ENCODE assay signal across 8 cellular contexts in the genomic region with DNA sequence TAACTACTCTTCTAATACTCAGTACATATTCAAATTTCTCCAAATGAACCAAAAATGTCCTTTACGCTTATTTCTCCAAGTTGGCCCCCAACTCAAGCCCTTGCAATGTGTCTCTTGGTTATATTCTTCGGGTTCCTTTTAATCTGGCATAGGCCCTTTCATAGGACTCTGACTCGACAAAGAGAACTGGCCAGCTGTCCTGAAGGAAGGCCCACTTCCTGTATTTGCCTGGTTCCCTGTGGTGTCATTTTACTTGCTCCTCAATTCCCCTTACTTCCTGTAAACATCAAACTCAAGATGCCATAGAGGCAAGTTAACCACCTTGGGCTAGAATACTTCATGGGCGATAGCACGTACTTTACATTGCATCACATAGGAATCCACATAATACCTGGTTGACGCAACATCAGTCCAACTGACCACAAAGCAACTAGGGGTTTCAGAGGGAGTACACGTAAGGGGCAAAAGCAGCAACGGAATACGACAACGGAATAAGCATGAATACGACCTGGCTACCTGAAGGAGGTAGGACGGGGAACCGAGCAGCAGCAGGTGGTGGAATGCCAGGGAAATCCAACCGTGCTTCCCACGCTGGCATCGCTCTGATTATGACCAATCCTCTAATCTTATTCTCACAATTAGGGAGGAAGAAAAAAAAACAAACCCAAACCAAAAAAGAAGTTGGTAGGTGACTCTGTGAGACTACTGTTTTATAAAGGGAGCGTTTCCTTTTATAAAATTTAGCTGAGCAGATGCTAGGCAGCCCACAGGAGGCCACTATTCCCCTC. TPM values are rescaled to one million over a fixed set of nuclear protein-coding genes. Genes with fewer than 3 reads are reported as not detected.
DNase-seq lines count a peak whose midpoint lies in the region; ATAC-seq, FAIRE-seq and TF ChIP-seq lines count a peak whose summit lies in the region.

No MANE protein-coding gene starts in this region.

- H3K9me3 Mint-ChIP-seq in activated naive CD4-positive, alpha-beta T cell treated with anti-CD3 and anti-CD28 coated beads for 36 hours, result peaks cover 10% of the 10 kb centered on the region
- peaks cover 4% of the 10 kb centered on the region for H3K9me3 Mint-ChIP-seq in astrocyte (ENCODE audit: unreplicated experiment)
- no peaks in the 10 kb centered on the region for H3K9me3 Mint-ChIP-seq in stimulated activated naive CD8-positive, alpha-beta T cell treated with anti-CD3 and anti-CD28 coated beads, Interleukin-15, Interleukin-2, amounts not matched to agents 100 ng/mL and 50 ng/mL, for 24 hours

- no peaks in the 10 kb centered on the region for H3K36me3 ChIP-seq in astrocyte (ENCODE audit: insufficient read depth, low read length)

- H3K27ac Mint-ChIP-seq in activated naive CD4-positive, alpha-beta T cell treated with anti-CD3 and anti-CD28 coated beads for 36 hours, result peak overlapping the region; percentile 92
- H3K27ac Mint-ChIP-seq in astrocyte (ENCODE audit: unreplicated experiment), result peak overlapping the region; percentile 56
- peak overlapping the region; percentile 82 for H3K27ac Mint-ChIP-seq in stimulated activated naive CD8-positive, alpha-beta T cell treated with anti-CD3 and anti-CD28 coated beads, Interleukin-15, Interleukin-2, amounts not matched to agents 100 ng/mL and 50 ng/mL, for 24 hours

- no peak for TF ChIP-seq CTCF in astrocyte (IDR thresholded peaks at IDR 0.05; ENCODE audit: insufficient read depth, low read depth, low read length)

- peaks cover 12% of the 10 kb centered on the region for H3K4me1 ChIP-seq in astrocyte (ENCODE audit: insufficient read depth, low read length)

- H3K9me3 ChIP-seq in astrocyte (ENCODE audit: insufficient read depth, low read depth, low read length), result peaks cover 13% of the 10 kb centered on the region

- peaks cover 34% of the 10 kb centered on the region for H3K4me1 Mint-ChIP-seq in activated naive CD4-positive, alpha-beta T cell treated with anti-CD3 and anti-CD28 coated beads for 36 hours (ENCODE audit: low read depth)
- H3K4me1 Mint-ChIP-seq in astrocyte (ENCODE audit: low read depth, unreplicated experiment), result peaks cover 6% of the 10 kb centered on the region
- H3K4me1 Mint-ChIP-seq in stimulated activated naive CD8-positive, alpha-beta T cell treated with anti-CD3 and anti-CD28 coated beads, Interleukin-15, Interleukin-2, amounts not matched to agents 100 ng/mL and 50 ng/mL, for 24 hours (ENCODE audit: low read depth), result peaks cover 46% of the 10 kb centered on the region

- no peaks in the 10 kb centered on the region for H3K27me3 ChIP-seq in astrocyte (ENCODE audit: insufficient read depth, low read length)

- no peak for FAIRE-seq in astrocyte (lab: Jason Lieb, UNC)

- peaks cover 35% of the 10 kb centered on the region for H4K20me1 ChIP-seq in astrocyte (ENCODE audit: insufficient read depth, low read length)

- peak overlapping the region; percentile 49 for H3K4me3 ChIP-seq in astrocyte (ENCODE audit: insufficient read depth, low read depth, low read length)

- no peak for ATAC-seq in HG02884 (IDR thresholded peaks at IDR 0.05; ENCODE audit: unreplicated experiment)

- H3K9ac ChIP-seq in astrocyte (ENCODE audit: low read length), result peak overlapping the region; percentile 73

- H3K27ac ChIP-seq in astrocyte (ENCODE audit: low read depth, low read length), result peak overlapping the region; percentile 96

- CTCF ChIA-PET in activated naive CD4-positive, alpha-beta T cell treated with anti-CD3 and anti-CD28 coated beads for 36 hours (lab: Charles Lee), result interaction anchor here (0.6 to 2.5 kb wide), 28 partner anchors 8 to 1501 kb away, joined by 3 to 10 read pairs (median 4); partner anchors contain the start of gene GAD1

- DNase-seq in activated naive CD4-positive, alpha-beta T cell treated with anti-CD3 and anti-CD28 coated beads for 36 hours, result no peak
- no peak for DNase-seq in activated naive CD4-positive, alpha-beta T cell treated with anti-CD3 and anti-CD28 coated beads, Interleukin-2, amount 50 U/mL, for 16 hours
- DNase-seq in NCI-H2227 treated with DMSO at 0.1 percent for 48 hours (lab: John Stamatoyannopoulos, UW), result peak; percentile 70
- peak; percentile 11 for DNase-seq in astrocyte (ENCODE audit: low read depth)
- DNase-seq in iris pigment epithelial cell (ENCODE audit: low read depth), result peak; percentile 18
- DNase-seq in GOT3 (lab: John Stamatoyannopoulos, UW), result no peak

- no peaks in the 10 kb centered on the region for H3K27me3 Mint-ChIP-seq in activated naive CD4-positive, alpha-beta T cell treated with anti-CD3 and anti-CD28 coated beads for 36 hours (ENCODE audit: low read depth)
- H3K27me3 Mint-ChIP-seq in astrocyte (ENCODE audit: low read depth, unreplicated experiment), result no peaks in the 10 kb centered on the region
- H3K27me3 Mint-ChIP-seq in stimulated activated naive CD8-positive, alpha-beta T cell treated with anti-CD3 and anti-CD28 coated beads, Interleukin-15, Interleukin-2, amounts not matched to agents 100 ng/mL and 50 ng/mL, for 24 hours, result no peaks in the 10 kb centered on the region

- peak overlapping the region; percentile 85 for H2AFZ ChIP-seq in astrocyte (ENCODE audit: low read depth, low read length)

- H3K4me2 ChIP-seq in astrocyte (ENCODE audit: low read length), result peak overlapping the region; percentile 93

- peaks cover 42% of the 10 kb centered on the region for H3K79me2 ChIP-seq in astrocyte (ENCODE audit: insufficient read depth, low read length)

- H3K4me3 Mint-ChIP-seq in activated naive CD4-positive, alpha-beta T cell treated with anti-CD3 and anti-CD28 coated beads for 36 hours, result peak overlapping the region; percentile 98
- H3K4me3 Mint-ChIP-seq in astrocyte (ENCODE audit: unreplicated experiment), result peak overlapping the region; percentile 82
- H3K4me3 Mint-ChIP-seq in stimulated activated naive CD8-positive, alpha-beta T cell treated with anti-CD3 and anti-CD28 coated beads, Interleukin-15, Interleukin-2, amounts not matched to agents 100 ng/mL and 50 ng/mL, for 24 hours, result peak overlapping the region; percentile 98

- peaks cover 6% of the 10 kb centered on the region for H3K36me3 Mint-ChIP-seq in activated naive CD4-positive, alpha-beta T cell treated with anti-CD3 and anti-CD28 coated beads for 36 hours (ENCODE audit: low read depth)
- H3K36me3 Mint-ChIP-seq in astrocyte (ENCODE audit: low read depth, unreplicated experiment), result no peaks in the 10 kb centered on the region
- H3K36me3 Mint-ChIP-seq in stimulated activated naive CD8-positive, alpha-beta T cell treated with anti-CD3 and anti-CD28 coated beads, Interleukin-15, Interleukin-2, amounts not matched to agents 100 ng/mL and 50 ng/mL, for 24 hours (ENCODE audit: low read depth), result peaks cover 28% of the 10 kb centered on the region

- intact Hi-C loops in activated naive CD4-positive, alpha-beta T cell treated with anti-CD3 and anti-CD28 coated beads for 36 hours (cut with micrococcal nuclease), result loop anchor here (1.0 to 10.0 kb wide), 12 partner anchors 45 to 1175 kb away; partner anchors contain the start of genes CYBRD1, DLX2, ERICH2 and HAT1

RNA-seq across cellular contexts. Expression of gene GORASP2, which starts 0.8 kb away (rescaled TPM):
- 10 to 100 TPM; 57.1 to 60.2 TPM for total RNA-seq in activated naive CD4-positive, alpha-beta T cell treated with anti-CD3 and anti-CD28 coated beads for 36 hours
- total RNA-seq in astrocyte, result 116 and 127 TPM in 2 replicates

Comparison
In these comparisons a context has a peak if more than half of its experiments do, and no peak if none do; other contexts are left out.
1. DNase-seq: peak in NCI-H2227 treated with DMSO at 0.1 percent for 48 hours (single experiment), astrocyte (single experiment) and iris pigment epithelial cell (single experiment); none in activated naive CD4-positive, alpha-beta T cell treated with anti-CD3 and anti-CD28 coated beads for 36 hours (single experiment), activated naive CD4-positive, alpha-beta T cell treated with anti-CD3 and anti-CD28 coated beads, Interleukin-2, amount 50 U/mL, for 16 hours (single experiment) and GOT3 (single experiment).
2. Peak in every context shown above with its lines, with median percentiles within 50 percentile points of each other: H3K27ac Mint-ChIP-seq and H3K4me3 Mint-ChIP-seq.